15 cellular contexts compared by ENCODE assay signal in genomic region chr9:121884057-121884512, GRCh38.
A peak's percentile ranks its signal among the peaks of the same experiment; 100 is the strongest.
DNase-seq lines count a peak whose midpoint lies in the region; TF ChIP-seq lines count a peak whose summit lies in the region.
"Had no signal": no experiment of that assay in that cellular context is flagged by ENCODE, and none has a peak within 500 bp of the region (broad histone marks: within the 10 kb centered on the region; RNA-seq: fewer than 3 reads in every experiment).

No MANE protein-coding gene starts in this region.

- no peak overlapping the region for H4K5ac ChIP-seq in mesendoderm (ENCODE audit: low read length)

- no peak overlapping the region for H3K4ac ChIP-seq in mesendoderm (ENCODE audit: low read depth, low read length)

- DNase-seq in Ammon's horn (ENCODE audit: low spot score) (peak; percentile 81), NCI-H2227 treated with DMSO at 0.1 percent for 48 hours (lab: John Stamatoyannopoulos, UW) (peak; percentile 23), ecto neural progenitor cell (ENCODE audit: low spot score) (peak; percentile 81), mesendoderm (peak; percentile 73), BE2C (no peak), NCI-H146 treated with DMSO at 0.1 percent for 48 hours (lab: John Stamatoyannopoulos, UW; ENCODE audit: unreplicated experiment) (no peak), esophagus squamous epithelium (lab: John Stamatoyannopoulos, UW) (no peak)
- DNase-seq in effector CD4-positive, alpha-beta T cell, result no peak
- DNase-seq: activated CD4-positive, alpha-beta T cell treated with anti-CD3 and anti-CD28 coated beads for 1 hour; mammary epithelial cell; NCI-H526; right cardiac atrium; upper lobe of left lung had no signal

- no peak overlapping the region for H2BK5ac ChIP-seq in mesendoderm (ENCODE audit: low read length)

- no peak overlapping the region for H2BK120ac ChIP-seq in mesendoderm (ENCODE audit: low read depth, low read length)

- H3K4me1 ChIP-seq in mesendoderm (ENCODE audit: control insufficient read depth, low read depth, low read length), result peaks cover 2% of the 10 kb centered on the region
- H3K4me1 ChIP-seq in BE2C, result peaks cover 12% of the 10 kb centered on the region
- peaks cover 0 to 4% (median 0%) of the 10 kb centered on the region in 3 donors for H3K4me1 ChIP-seq in esophagus squamous epithelium
- H3K4me1 ChIP-seq: upper lobe of left lung had no signal

- H3K27me3 ChIP-seq in mesendoderm (ENCODE audit: insufficient read depth, low read length, poor library complexity) (no peaks in the 10 kb centered on the region), BE2C (no peaks in the 10 kb centered on the region), esophagus squamous epithelium (no peaks in the 10 kb centered on the region)
- H3K27me3 ChIP-seq: gastroesophageal sphincter, upper lobe of left lung had no signal

- H3K4me2 ChIP-seq in mesendoderm (ENCODE audit: low read length), result no peak overlapping the region
- H3K4me2 ChIP-seq: A549 had no signal

- H3K56ac ChIP-seq in mesendoderm (ENCODE audit: low read length), result no peak overlapping the region

- TF ChIP-seq POLR2A in esophagus squamous epithelium (IDR thresholded peaks at IDR 0.05), result no peak

- H3K18ac ChIP-seq in mesendoderm (ENCODE audit: low read length), result no peak overlapping the region

- no peak overlapping the region for H3K9ac ChIP-seq in mesendoderm (ENCODE audit: low read length)

- H4K8ac ChIP-seq in mesendoderm (ENCODE audit: low read depth, low read length), result no peak overlapping the region

- intact Hi-C loops in esophagus squamous epithelium (cut with DNase I), result no loop called here

- no peaks in the 10 kb centered on the region for H3K79me2 ChIP-seq in mesendoderm (ENCODE audit: control insufficient read depth, insufficient read depth, low read length)

- no CpG with 5 or more reads among the region's 12 CpGs for WGBS in mesendoderm (ENCODE audit: extremely low coverage, insufficient coverage, low lambda C conversion rate)
- WGBS in esophagus squamous epithelium, 2 donors, result 71 to 89% methylated on average over 10 to 11 of the region's 12 CpGs

- H3K9me3 ChIP-seq in BE2C (no peaks in the 10 kb centered on the region), esophagus squamous epithelium (no peaks in the 10 kb centered on the region)
- H3K9me3 ChIP-seq: A549, gastroesophageal sphincter, upper lobe of left lung had no signal

- no peak for TF ChIP-seq CTCF in BE2C (IDR thresholded peaks at IDR 0.05; ENCODE audit: low read depth, low read length)
- no peak for TF ChIP-seq CTCF in esophagus squamous epithelium (IDR thresholded peaks at IDR 0.05)

- H3K4me3 ChIP-seq in mesendoderm (ENCODE audit: low read length), result no peak overlapping the region
- H3K4me3 ChIP-seq in BE2C (ENCODE audit: low read depth, low read length), result no peak overlapping the region
- no peak overlapping the region for H3K4me3 ChIP-seq in esophagus squamous epithelium
- H3K4me3 ChIP-seq: A549, upper lobe of left lung had no signal

- no peak overlapping the region for H3K27ac ChIP-seq in mesendoderm (ENCODE audit: low read depth, low read length)
- H3K27ac ChIP-seq in esophagus squamous epithelium, result no peak overlapping the region
- H3K27ac ChIP-seq: A549, upper lobe of left lung had no signal

- no peak overlapping the region for H3K23ac ChIP-seq in mesendoderm (ENCODE audit: low read length)

- no peak overlapping the region for H2AK5ac ChIP-seq in mesendoderm (ENCODE audit: low read length)

- H2BK15ac ChIP-seq in mesendoderm (replicated peaks; ENCODE audit: low read depth), result no peak overlapping the region

- H3K36me3 ChIP-seq in mesendoderm (ENCODE audit: control insufficient read depth, insufficient read depth, low read length), result no peaks in the 10 kb centered on the region
- no peaks in the 10 kb centered on the region for H3K36me3 ChIP-seq in BE2C
- H3K36me3 ChIP-seq in esophagus squamous epithelium, result no peaks in the 10 kb centered on the region
- H3K36me3 ChIP-seq: upper lobe of left lung had no signal

- H3K79me1 ChIP-seq in mesendoderm (ENCODE audit: low read length), result no peaks in the 10 kb centered on the region

Comparison
In these comparisons a context has a peak if more than half of its experiments do, and no peak if none do; other contexts are left out.
1. DNase-seq: peak in Ammon's horn (single experiment), NCI-H2227 treated with DMSO at 0.1 percent for 48 hours (single experiment), ecto neural progenitor cell (single experiment) and mesendoderm (single experiment); none in effector CD4-positive, alpha-beta T cell (single experiment), BE2C (single experiment), NCI-H146 treated with DMSO at 0.1 percent for 48 hours (single experiment) and esophagus squamous epithelium (single experiment).